In the genomic region with DNA sequence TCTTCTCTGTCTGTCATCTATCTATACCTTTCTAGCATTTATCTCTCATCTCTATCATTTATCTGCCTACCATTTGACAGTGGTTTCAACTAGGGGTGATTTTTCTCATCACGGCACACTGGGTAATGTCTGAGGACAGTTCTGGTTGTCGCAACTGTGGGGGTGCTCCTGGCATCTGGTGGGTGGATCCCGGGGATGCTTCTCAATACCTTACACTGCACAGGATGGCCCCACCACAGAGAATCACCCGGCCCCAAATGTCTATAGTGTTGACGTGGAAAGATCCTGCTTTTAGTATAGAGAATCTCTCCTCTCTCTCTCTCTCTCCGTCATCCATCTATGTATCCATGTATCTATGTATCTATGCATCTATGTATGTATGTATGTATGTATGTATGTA, we compare ENCODE assay signal across 22 cellular contexts. TPM values are rescaled to one million over a fixed set of nuclear protein-coding genes. Genes with fewer than 3 reads are reported as not detected.
DNase-seq lines count a peak whose midpoint lies in the region; ATAC-seq lines count a peak whose summit lies in the region.
"Had no signal": no experiment of that assay in that cellular context is flagged by ENCODE, and none has a peak within 500 bp of the region (broad histone marks: within the 10 kb centered on the region; RNA-seq: fewer than 3 reads in every experiment).

No MANE protein-coding gene starts in this region.

- H3K27me3 Mint-ChIP-seq in activated T-helper 17 cell treated with anti-CD3 and anti-CD28 coated beads, Interleukin-2, amount 50 U/mL, for 72 hours = no peaks in the 10 kb centered on the region
- H3K27me3 Mint-ChIP-seq in stimulated activated naive B cell treated with anti-CD40 and anti-IgM and Interleukin-4, amounts not matched to agents 10 μg/mL and 1 μg/mL and 100 μg/mL, for 72 hours = no peaks in the 10 kb centered on the region

- H3K4me1 Mint-ChIP-seq in activated T-helper 17 cell treated with anti-CD3 and anti-CD28 coated beads, Interleukin-2, amount 50 U/mL, for 72 hours = no peaks in the 10 kb centered on the region
- H3K4me1 Mint-ChIP-seq in stimulated activated naive B cell treated with anti-CD40 and anti-IgM and Interleukin-4, amounts not matched to agents 10 μg/mL and 1 μg/mL and 100 μg/mL, for 72 hours = peaks cover 4 to 7% of the 10 kb centered on the region in 2 donors

- peak; percentile 37 to 60 for DNase-seq in activated CD4-positive, alpha-beta T cell treated with anti-CD3 and anti-CD28 coated beads, Interleukin-2, amount 50 U/mL, for 48 hours
- no peak for DNase-seq in activated CD4-positive, alpha-beta T cell treated with anti-CD3 and anti-CD28 coated beads, Interleukin-2, amount 50 U/mL, for 1 hour
- peak; percentile 34 for DNase-seq in stimulated activated CD4-positive, alpha-beta T cell treated with anti-CD3 and anti-CD28 coated beads, Interleukin-15, amount 100 ng/mL, for 24 hours
- DNase-seq in stimulated activated CD4-positive, alpha-beta T cell treated with anti-CD3 and anti-CD28 coated beads, Interleukin-4, amount 100 ng/mL, for 1 hour = no peak
- no peak for DNase-seq in stimulated activated naive B cell treated with anti-CD40 and anti-IgM and Interleukin-4, amounts not matched to agents 10 μg/mL and 1 μg/mL and 100 μg/mL, for 72 hours
- DNase-seq in C1 segment of cervical spinal cord (lab: John Stamatoyannopoulos, UW) (no peak), cortex of kidney (lab: John Stamatoyannopoulos, UW) (no peak)
- DNase-seq: DMS53, IMR-90, MV-4-11, NCI-H1105 treated with DMSO at 0.1 percent for 48 hours, NCI-H1694, NCI-H2081 treated with DMSO at 0.1 percent for 48 hours, NCI-H2171 treated with DMSO at 0.1 percent for 48 hours, NCI-H524 treated with DMSO at 0.1 percent for 48 hours, NCI-H82 had no signal

- peak; percentile 27 for ATAC-seq in activated T-helper 17 cell treated with anti-CD3 and anti-CD28 coated beads, Interleukin-2, amount 50 U/mL, for 72 hours (replicated peaks)
- ATAC-seq in stimulated activated naive B cell treated with anti-CD40 and anti-IgM and Interleukin-4, amounts not matched to agents 10 μg/mL and 1 μg/mL and 100 μg/mL, for 72 hours (replicated peaks) = no peak
- ATAC-seq: HCT116, Right ventricle myocardium inferior had no signal

- H3K4me3 Mint-ChIP-seq in activated T-helper 17 cell treated with anti-CD3 and anti-CD28 coated beads, Interleukin-2, amount 50 U/mL, for 72 hours = no peak overlapping the region
- H3K4me3 Mint-ChIP-seq in stimulated activated naive B cell treated with anti-CD40 and anti-IgM and Interleukin-4, amounts not matched to agents 10 μg/mL and 1 μg/mL and 100 μg/mL, for 72 hours = no peak overlapping the region
- H3K4me3 Mint-ChIP-seq: CD14-positive monocyte had no signal

- H3K9me3 Mint-ChIP-seq in activated T-helper 17 cell treated with anti-CD3 and anti-CD28 coated beads, Interleukin-2, amount 50 U/mL, for 72 hours = no peaks in the 10 kb centered on the region
- H3K9me3 Mint-ChIP-seq in stimulated activated naive B cell treated with anti-CD40 and anti-IgM and Interleukin-4, amounts not matched to agents 10 μg/mL and 1 μg/mL and 100 μg/mL, for 72 hours = no peaks in the 10 kb centered on the region

- H3K27ac Mint-ChIP-seq in activated T-helper 17 cell treated with anti-CD3 and anti-CD28 coated beads, Interleukin-2, amount 50 U/mL, for 72 hours = no peak overlapping the region
- no peak overlapping the region for H3K27ac Mint-ChIP-seq in stimulated activated naive B cell treated with anti-CD40 and anti-IgM and Interleukin-4, amounts not matched to agents 10 μg/mL and 1 μg/mL and 100 μg/mL, for 72 hours
- H3K27ac Mint-ChIP-seq: CD14-positive monocyte had no signal

- H3K36me3 Mint-ChIP-seq in activated T-helper 17 cell treated with anti-CD3 and anti-CD28 coated beads, Interleukin-2, amount 50 U/mL, for 72 hours (ENCODE audit: low read depth) = peaks cover 16% of the 10 kb centered on the region
- H3K36me3 Mint-ChIP-seq in stimulated activated naive B cell treated with anti-CD40 and anti-IgM and Interleukin-4, amounts not matched to agents 10 μg/mL and 1 μg/mL and 100 μg/mL, for 72 hours = peaks cover 7 to 8% of the 10 kb centered on the region in 2 donors

RNA-seq across cellular contexts. Expression of a gene that starts 7.2 kb away (rescaled TPM):
- 100 to 1,000 TPM in 1 of 2 donors, 10 to 100 TPM in 1; 89.0 to 105 TPM for total RNA-seq in activated T-helper 17 cell treated with anti-CD3 and anti-CD28 coated beads, Interleukin-2, amount 50 U/mL, for 72 hours
- total RNA-seq: A172, IMR-90, SJSA1 had no signal

Comparison
In these comparisons a context has a peak if more than half of its experiments do, and no peak if none do; other contexts are left out.
1. DNase-seq: peak in activated CD4-positive, alpha-beta T cell treated with anti-CD3 and anti-CD28 coated beads, Interleukin-2, amount 50 U/mL, for 48 hours (2 of 2) and stimulated activated CD4-positive, alpha-beta T cell treated with anti-CD3 and anti-CD28 coated beads, Interleukin-15, amount 100 ng/mL, for 24 hours (single experiment); none in activated CD4-positive, alpha-beta T cell treated with anti-CD3 and anti-CD28 coated beads, Interleukin-2, amount 50 U/mL, for 1 hour (single experiment), stimulated activated CD4-positive, alpha-beta T cell treated with anti-CD3 and anti-CD28 coated beads, Interleukin-4, amount 100 ng/mL, for 1 hour (single experiment), stimulated activated naive B cell treated with anti-CD40 and anti-IgM and Interleukin-4, amounts not matched to agents 10 μg/mL and 1 μg/mL and 100 μg/mL, for 72 hours (single experiment), C1 segment of cervical spinal cord (0 of 14) and cortex of kidney (single experiment).